In genomic region chr5:84327591-84327990, GRCh38 we compare ENCODE assay signal across 19 cellular contexts. TPM values are rescaled to one million over a fixed set of nuclear protein-coding genes. Genes with fewer than 3 reads are reported as not detected.
A peak's percentile ranks its signal among the peaks of the same experiment; 100 is the strongest.
DNase-seq lines count a peak whose midpoint lies in the region; ATAC-seq, FAIRE-seq and TF ChIP-seq lines count a peak whose summit lies in the region.
"Had no signal": no experiment of that assay in that cellular context is flagged by ENCODE, and none has a peak within 500 bp of the region (broad histone marks: within the 10 kb centered on the region; RNA-seq: fewer than 3 reads in every experiment).

No MANE protein-coding gene starts in this region.

- H3K4me3 ChIP-seq in A549, result no peak overlapping the region
- H3K4me3 ChIP-seq in NB4 (ENCODE audit: low read depth, low read length), result no peak overlapping the region
- H3K4me3 ChIP-seq in mammary epithelial cell (replicated peaks in 1 of 3; ENCODE audit: insufficient read depth in 1 of 3, low read depth in 2 of 3, low read length in 3 of 3), result no peak overlapping the region
- H3K4me3 ChIP-seq in coronary artery, result no peak overlapping the region
- H3K4me3 ChIP-seq: BLaER1 treated with 17β-estradiol and CSF1 and Interleukin-3, amounts not matched to agents 10 nM and 100 nM; GM12878 had no signal

- TF ChIP-seq CTCF in A549 (IDR thresholded peaks at IDR 0.05) (no peak), NB4 (IDR thresholded peaks at IDR 0.05; ENCODE audit: low read depth, low read length) (no peak), mammary epithelial cell (conservative IDR thresholded peaks at IDR 0.05 in 1 of 2, IDR thresholded peaks at IDR 0.05 in 1 of 2; ENCODE audit: extremely low read depth in 1 of 2, insufficient read depth in 1 of 2, low read depth in 1 of 2, low read length in 2 of 2) (no peak), foreskin keratinocyte (conservative IDR thresholded peaks at IDR 0.05) (no peak), coronary artery (IDR thresholded peaks at IDR 0.05) (no peak)

- no peak for DNase-seq in A549 (ENCODE audit: low read depth in 1 of 2, low spot score in 1 of 2)
- DNase-seq in NB4 (ENCODE audit: low read depth), result peak; percentile 6
- DNase-seq in mammary epithelial cell, result peak; percentile 4
- peak in 1 of 2 donors; percentile 7 for DNase-seq in foreskin keratinocyte
- no peak for DNase-seq in coronary artery (ENCODE audit: low spot score)
- DNase-seq in NCI-H2171 (lab: John Stamatoyannopoulos, UW), result no peak
- DNase-seq: 8988T; ACHN; CD4-positive, CD25-positive, alpha-beta regulatory T cell; DMS 273 treated with DMSO at 0.1 percent for 48 hours; GOT3; H9 had no signal

- no TSS peak for BruUV-seq in mammary epithelial cell (replicated peaks; lab: Mats Ljungman, UMichigan)

- H3K79me2 ChIP-seq in mammary epithelial cell (ENCODE audit: insufficient read depth, low read length), result no peaks in the 10 kb centered on the region

- intact Hi-C loops in mammary epithelial cell (cut with micrococcal nuclease), result no loop called here

- no peak overlapping the region for H3K9ac ChIP-seq in mammary epithelial cell (ENCODE audit: insufficient read depth, low read length)
- H3K9ac ChIP-seq: BLaER1 treated with 17β-estradiol and CSF1 and Interleukin-3, amounts not matched to agents 10 nM and 100 nM had no signal

- H3K9me3 ChIP-seq in A549 (peaks cover 2% of the 10 kb centered on the region; the same call in 1 of the 3 replicates), mammary epithelial cell (replicated peaks; ENCODE audit: insufficient read depth, low read length) (no peaks in the 10 kb centered on the region)

- ATAC-seq in A549, result no peak
- ATAC-seq in foreskin keratinocyte, result peak; percentile 26
- no peak for ATAC-seq in activated CD4-positive, CD25-positive, alpha-beta regulatory T cell treated with anti-CD3 and anti-CD28 coated beads, Interleukin-2, amount 50 U/mL, for 24 hours
- ATAC-seq: GM12878, HepG2 had no signal

- WGBS in A549 (ENCODE audit: missing lambda C conversion rate), result 23% methylated on average over 3 of the region's 3 CpGs
- WGBS in mammary epithelial cell (ENCODE audit: low coverage, missing lambda C conversion rate), result 56% methylated on average over 3 of the region's 3 CpGs

- POLR2A ChIA-PET in A549 (lab: Yijun Ruan, JAX), result interaction anchor here (0.6 kb wide), 1 partner anchor 982 kb away, joined by 3 read pairs; no protein-coding TSS in a partner anchor

- H3K27ac ChIP-seq in A549, result no peak overlapping the region
- H3K27ac ChIP-seq in mammary epithelial cell (ENCODE audit: insufficient read depth, low read depth, low read length), result no peak overlapping the region
- H3K27ac ChIP-seq in foreskin keratinocyte, result no peak overlapping the region
- no peak overlapping the region for H3K27ac ChIP-seq in coronary artery
- H3K27ac ChIP-seq: BLaER1 treated with 17β-estradiol and CSF1 and Interleukin-3, amounts not matched to agents 10 nM and 100 nM had no signal

- no peaks in the 10 kb centered on the region for H4K20me1 ChIP-seq in mammary epithelial cell (ENCODE audit: insufficient read depth, low read length)
- H4K20me1 ChIP-seq: BLaER1 treated with 17β-estradiol and CSF1 and Interleukin-3, amounts not matched to agents 10 nM and 100 nM had no signal

- dilution Hi-C loops in mammary epithelial cell (cut with HindIII; ENCODE audit: low sequenced_read_pairs), result no loop called here

- in situ Hi-C loops in mammary epithelial cell (cut with MboI; ENCODE audit: low sequenced_read_pairs in 2 of 2), result no loop called here

- H3K27me3 ChIP-seq in mammary epithelial cell (ENCODE audit: insufficient read depth, low read length) (peaks cover 15% of the 10 kb centered on the region), foreskin keratinocyte (peaks cover 7% of the 10 kb centered on the region)
- H3K27me3 ChIP-seq: BLaER1 treated with 17β-estradiol and CSF1 and Interleukin-3, amounts not matched to agents 10 nM and 100 nM had no signal

- TF ChIP-seq RAD21 in A549 (conservative IDR thresholded peaks at IDR 0.05 in 1 of 2, IDR thresholded peaks at IDR 0.05 in 1 of 2), result no peak

- CTCF ChIA-PET in A549 (lab: Yijun Ruan, JAX), result no interaction called here
- CTCF ChIA-PET in mammary epithelial cell (lab: Charles Lee; ENCODE audit: low non-redundant PET), result no interaction called here

- no peaks in the 10 kb centered on the region for H3K4me1 ChIP-seq in A549
- no peaks in the 10 kb centered on the region for H3K4me1 ChIP-seq in mammary epithelial cell (ENCODE audit: insufficient read depth, low read length)
- H3K4me1 ChIP-seq in foreskin keratinocyte, result no peaks in the 10 kb centered on the region
- H3K4me1 ChIP-seq: BLaER1 treated with 17β-estradiol and CSF1 and Interleukin-3, amounts not matched to agents 10 nM and 100 nM had no signal

- no peak for FAIRE-seq in A549 (lab: Jason Lieb, UNC)
- FAIRE-seq: GM12878, GM18507, HepG2, HTR-8/SVneo had no signal

- H3K4me2 ChIP-seq in A549 (no peak overlapping the region), mammary epithelial cell (ENCODE audit: insufficient read depth, low read depth, low read length) (no peak overlapping the region)
- H3K4me2 ChIP-seq: BLaER1 treated with 17β-estradiol and CSF1 and Interleukin-3, amounts not matched to agents 10 nM and 100 nM had no signal

- no peak for TF ChIP-seq EP300 in A549 (IDR thresholded peaks at IDR 0.05)

- TF ChIP-seq POLR2A in A549 (IDR thresholded peaks at IDR 0.05; ENCODE audit: low read length), result no peak
- TF ChIP-seq POLR2A in NB4 (IDR thresholded peaks at IDR 0.05; ENCODE audit: extremely low read depth, insufficient read length), result no peak

- no peak overlapping the region for H2AFZ ChIP-seq in mammary epithelial cell (ENCODE audit: low read depth, low read length)

- H3K36me3 ChIP-seq in mammary epithelial cell (ENCODE audit: insufficient read depth, low read length), result no peaks in the 10 kb centered on the region
- H3K36me3 ChIP-seq: BLaER1 treated with 17β-estradiol and CSF1 and Interleukin-3, amounts not matched to agents 10 nM and 100 nM had no signal

TF ChIP-seq in A549, 52 proteins besides CTCF, POLR2A, EP300 and RAD21:
- no peak for TF ChIP-seq ZSCAN20 (CRISPR knock-in tag; IDR thresholded peaks at IDR 0.05)
- TF ChIP-seq EHMT2 (IDR thresholded peaks at IDR 0.05; ENCODE audit: low read depth), result no peak
- no peak for TF ChIP-seq ZFP36 (IDR thresholded peaks at IDR 0.05; ENCODE audit: borderline replicate concordance, partially characterized antibody)
- no peak for TF ChIP-seq FOSL2 (IDR thresholded peaks at IDR 0.05)
- peak; percentile 19; the same call in 1 of the 2 replicates for TF ChIP-seq FOSL2 (CRISPR knock-in tag; IDR thresholded peaks at IDR 0.05)

RNA-seq across cellular contexts. Expression of gene EDIL3, which starts 57.1 kb away (rescaled TPM):
- polyA plus RNA-seq in A549 (2011; rRNA removed) (0.08 and 0.12 TPM in 2 replicates), A549 (2017; fragmentation: RNase III; extraction: RNeasy Plus Mini Kit Qiagen cat#74134 plus additional on column Dnase treatment) (0.12 to 0.18 TPM (median 0.14 TPM) in 3 replicates), mammary epithelial cell (0.14 TPM), foreskin keratinocyte (0.02 TPM in 1 of 2 replicates, not detected in the other)
- polyA plus RNA-seq in A549 (2012; cell fraction: cytosol; rRNA removed), result 0.01 TPM in 1 of 2 replicates, not detected in the other
- not detected in 2 replicates for polyA plus RNA-seq in A549 (2012; cell fraction: nucleus; rRNA removed)
- polyA minus RNA-seq in A549 (2011; rRNA and poly(A)+ RNA removed), result 0.10 TPM in 1 of 2 replicates, not detected in the other
- total RNA-seq in mammary epithelial cell (100 to 1,000 TPM in 1 of 2 donors, under 1 TPM in 1; 0.33 to 137 TPM), foreskin keratinocyte (0.04 and 0.10 TPM in 2 replicates)
- not detected for polyA minus RNA-seq in mammary epithelial cell
- total RNA-seq: CD4-positive, CD25-positive, alpha-beta regulatory T cell; G401; HepG2 had no signal
- polyA plus RNA-seq: CD4-positive, CD25-positive, alpha-beta regulatory T cell had no signal

Comparison
In these comparisons a context has a peak if more than half of its experiments do, and no peak if none do; other contexts are left out.
1. DNase-seq: peak in NB4 (single experiment) and mammary epithelial cell (single experiment); none in A549 (0 of 2), coronary artery (single experiment) and NCI-H2171 (single experiment).